Comparison of ENCODE assay signal across 8 cellular contexts in genomic region chr1:145926706-145927072, GRCh38. TPM values are rescaled to one million over a fixed set of nuclear protein-coding genes. Genes with fewer than 3 reads are reported as not detected.
A peak's percentile ranks its signal among the peaks of the same experiment; 100 is the strongest.
DNase-seq lines count a peak whose midpoint lies in the region; ATAC-seq, FAIRE-seq and TF ChIP-seq lines count a peak whose summit lies in the region.

No MANE protein-coding gene starts in this region.

- H3K36me3 ChIP-seq in DOHH2 (ENCODE audit: control insufficient read depth, low read length) (peaks cover 38% of the 10 kb centered on the region), HepG2 (replicated peaks in 1 of 2; ENCODE audit: control insufficient read depth in 1 of 2, insufficient read depth in 2 of 2, low read length in 2 of 2) (no peaks in the 10 kb centered on the region; a peak in 4 of 5 replicates)

- POLR2A ChIA-PET in HepG2 (lab: Yijun Ruan, JAX) = interaction anchor here (0.9 to 5.6 kb wide), 19 partner anchors 8 to 124 kb away, joined by 3 to 84 read pairs (median 10); partner anchors contain the start of genes ANKRD34A, LIX1L, NUDT17 and PEX11B

- no peaks in the 10 kb centered on the region for H3K9me3 ChIP-seq in DOHH2 (ENCODE audit: control insufficient read depth, insufficient read depth, low read length)
- H3K9me3 ChIP-seq in HepG2 (ENCODE audit: low read length) = no peaks in the 10 kb centered on the region

- H3K4me2 ChIP-seq in DOHH2 (ENCODE audit: low read length) = peak overlapping the region; percentile 83
- peak overlapping the region; percentile 82 for H3K4me2 ChIP-seq in HepG2 (ENCODE audit: low read depth, low read length)

- peaks cover 17% of the 10 kb centered on the region for H3K4me1 ChIP-seq in DOHH2 (ENCODE audit: control insufficient read depth, low read length)
- H3K4me1 ChIP-seq in HepG2 (ENCODE audit: insufficient read depth, low read length) = peaks cover 17% of the 10 kb centered on the region

- CTCF ChIA-PET in HepG2 (lab: Yijun Ruan, JAX; ENCODE audit: low intra/inter-chr PET ratio, low total read pairs) = interaction anchor here (1.6 kb wide), 1 partner anchor 35 kb away, joined by 9 read pairs; no protein-coding TSS in a partner anchor

- H3K4me3 ChIP-seq in DOHH2 (ENCODE audit: low read length) = peak overlapping the region; percentile 87
- H3K4me3 ChIP-seq in HepG2 (replicated peaks in 1 of 3; ENCODE audit: insufficient read depth in 1 of 3, low read depth in 2 of 3, low read length in 3 of 3) = peak overlapping the region; percentile 77 to 95 (median 83)

- H3K9me2 ChIP-seq in DOHH2 (replicated peaks; ENCODE audit: control insufficient read depth, low read length) = no peaks in the 10 kb centered on the region

- ATAC-seq in HG03565 (IDR thresholded peaks at IDR 0.05; ENCODE audit: unreplicated experiment) = peak; percentile 1
- ATAC-seq in HepG2 = peak; percentile 14; the same call in 2 of the 3 replicates

- TF ChIP-seq POLR2A in HepG2 (IDR thresholded peaks at IDR 0.05; ENCODE audit: insufficient read depth in 1 of 2, low read depth in 2 of 2, low read length in 2 of 2) = no peak

- peak; percentile 27 for DNase-seq in activated T-helper 9 cell treated with anti-CD3 and anti-CD28 coated beads, Interleukin-2, amount 50 U/mL, for 16 hours (ENCODE audit: low read depth)
- no peak for DNase-seq in HepG2 (ENCODE audit: low spot score)
- DNase-seq in stimulated activated naive CD4-positive, alpha-beta T cell treated with Interleukin-2 at 50 U/mL for 16 hours (lab: John Stamatoyannopoulos, UW) = peak; percentile 56
- DNase-seq in cerebellar cortex (ENCODE audit: low spot score) = no peak
- DNase-seq in hippocampal formation (lab: John Stamatoyannopoulos, UW) = no peak
- DNase-seq in NCI-H1694 (lab: John Stamatoyannopoulos, UW) = no peak

- TF ChIP-seq EP300 in HepG2 (IDR thresholded peaks at IDR 0.05; ENCODE audit: low read depth in 2 of 2, low read length in 2 of 2) = no peak
- TF ChIP-seq EP300 in HepG2 (CRISPR knock-in tag; IDR thresholded peaks at IDR 0.05; ENCODE audit: borderline replicate concordance) = no peak

- peak overlapping the region; percentile 86 for H3K27ac ChIP-seq in DOHH2 (ENCODE audit: low read depth, low read length)
- peak overlapping the region; percentile 88 for H3K27ac ChIP-seq in HepG2 (ENCODE audit: extremely low read length, insufficient read depth, low read length)

- no peak for TF ChIP-seq CTCF in DOHH2 (IDR thresholded peaks at IDR 0.05; ENCODE audit: low read depth, low read length, poor library complexity, severe bottlenecking)
- no peak for TF ChIP-seq CTCF in HepG2 (CRISPR knock-in tag; IDR thresholded peaks at IDR 0.05)

- BruUV-seq in HepG2 (replicated peaks; lab: Mats Ljungman, UMichigan) = no TSS peak

- H4K20me1 ChIP-seq in DOHH2 (ENCODE audit: control insufficient read depth, insufficient read depth, low read depth, low read length) (peaks cover 8% of the 10 kb centered on the region; the same call in 1 of the 2 replicates), HepG2 (ENCODE audit: insufficient read depth, low read length) (no peaks in the 10 kb centered on the region)

- H3K27me3 ChIP-seq in DOHH2 (ENCODE audit: control insufficient read depth, low read length) (no peaks in the 10 kb centered on the region), HepG2 (ENCODE audit: control insufficient read depth in 1 of 2, insufficient read depth in 2 of 2, low read length in 2 of 2) (no peaks in the 10 kb centered on the region; a peak in 1 of 5 replicates)

- H3F3A ChIP-seq in DOHH2 (ENCODE audit: control insufficient read depth, insufficient read depth) = peaks cover 41% of the 10 kb centered on the region

- H3K79me2 ChIP-seq in DOHH2 (ENCODE audit: control insufficient read depth, low read length) = peaks cover 29% of the 10 kb centered on the region
- peaks cover 15% of the 10 kb centered on the region for H3K79me2 ChIP-seq in HepG2 (ENCODE audit: insufficient read depth, low read length)

- no peak overlapping the region for H2AFZ ChIP-seq in HepG2 (ENCODE audit: low read length)

- no peak for TF ChIP-seq RAD21 in HepG2 (CRISPR knock-in tag; IDR thresholded peaks at IDR 0.05)

- no peak for FAIRE-seq in HepG2 (lab: Jason Lieb, UNC)

- peak overlapping the region; percentile 96 for H3K9ac ChIP-seq in HepG2 (ENCODE audit: insufficient read depth, low read depth, low read length)

- in situ Hi-C loops in HepG2 (cut with HindIII; ENCODE audit: extremely low pct_ligation_motif_present, low pct_unique_long_range_greater_than_20kb) = loop anchor here (5.0 kb wide), 2 partner anchors 36 to 39 kb away; partner anchors contain the start of genes ANKRD34A, ANKRD35 and POLR3GL

- intact Hi-C loops in HepG2 (cut with micrococcal nuclease; ENCODE audit: unreplicated experiment) = loop anchor here (2.0 to 5.0 kb wide), 2 partner anchors 34 to 38 kb away; partner anchors contain the start of genes ANKRD34A and POLR3GL

- 16% methylated on average over 18 of the region's 18 CpGs for WGBS in HepG2 (ENCODE audit: low lambda C conversion rate)

RNA-seq across cellular contexts. Expression of gene RBM8A, which starts 0.6 kb away (rescaled TPM):
- 162 and 224 TPM in 2 replicates for total RNA-seq in HepG2 (2016; rRNA removed; fragmentation: Illumina TruSeq; extraction: Trizol)
- total RNA-seq in HepG2 (2016; cell fraction: cytosol; rRNA removed; fragmentation: Illumina TruSeq; extraction: Trizol; ENCODE audit: low read depth) = 15.8 and 21.1 TPM in 2 replicates
- 164 and 238 TPM in 2 replicates for total RNA-seq in HepG2 (2016; cell fraction: insoluble cytoplasmic fraction; rRNA removed; fragmentation: Illumina TruSeq; extraction: Trizol)
- 32.6 and 36.1 TPM in 2 replicates for total RNA-seq in HepG2 (2016; cell fraction: membrane; rRNA removed; fragmentation: Illumina TruSeq; extraction: Trizol)
- 58.0 and 59.0 TPM in 2 replicates for total RNA-seq in HepG2 (2016; cell fraction: nucleus; rRNA removed; fragmentation: Illumina TruSeq; extraction: Trizol)
- 75.2 and 106 TPM in 2 replicates for polyA plus RNA-seq in HepG2 (2011; rRNA removed)
- polyA plus RNA-seq in HepG2 (2011; cell fraction: cytosol; rRNA removed) = 81.5 and 102 TPM in 2 replicates
- 25.3 and 38.5 TPM in 2 replicates for polyA plus RNA-seq in HepG2 (2011; cell fraction: nucleus; rRNA removed)
- polyA plus RNA-seq in HepG2 (2012) = 87.0 and 96.0 TPM in 2 replicates
- 14.2 and 15.2 TPM in 2 replicates for polyA plus RNA-seq in HepG2 (2016; cell fraction: cytosol; fragmentation: Illumina TruSeq; extraction: Trizol; ENCODE audit: low read depth)
- 218 and 247 TPM in 2 replicates for polyA plus RNA-seq in HepG2 (2016; cell fraction: insoluble cytoplasmic fraction; fragmentation: Illumina TruSeq; extraction: Trizol; ENCODE audit: low read depth)
- 28.1 and 28.8 TPM in 2 replicates for polyA plus RNA-seq in HepG2 (2016; cell fraction: membrane; fragmentation: Illumina TruSeq; extraction: Trizol; ENCODE audit: low read depth)
- polyA plus RNA-seq in HepG2 (2016; cell fraction: nucleus; fragmentation: Illumina TruSeq; extraction: Trizol; ENCODE audit: insufficient read depth, low read depth) = 89.2 and 112 TPM in 2 replicates
- polyA minus RNA-seq in HepG2 (2011; rRNA and poly(A)+ RNA removed; ENCODE audit: low replicate concordance) = 14.9 and 35.6 TPM in 2 replicates
- 26.3 and 33.8 TPM in 2 replicates for polyA minus RNA-seq in HepG2 (2011; cell fraction: cytosol; rRNA and poly(A)+ RNA removed)
- polyA minus RNA-seq in HepG2 (2011; cell fraction: nucleus; rRNA and poly(A)+ RNA removed) = 20.2 and 28.7 TPM in 2 replicates

RNA-seq across cellular contexts. Expression of gene PEX11B, which starts 8.2 kb away (rescaled TPM):
- 21.6 and 26.2 TPM in 2 replicates for total RNA-seq in HepG2 (2016; rRNA removed; fragmentation: Illumina TruSeq; extraction: Trizol)
- total RNA-seq in HepG2 (2016; cell fraction: cytosol; rRNA removed; fragmentation: Illumina TruSeq; extraction: Trizol; ENCODE audit: low read depth) = 6.1 and 8.7 TPM in 2 replicates
- 21.5 and 30.1 TPM in 2 replicates for total RNA-seq in HepG2 (2016; cell fraction: insoluble cytoplasmic fraction; rRNA removed; fragmentation: Illumina TruSeq; extraction: Trizol)
- total RNA-seq in HepG2 (2016; cell fraction: membrane; rRNA removed; fragmentation: Illumina TruSeq; extraction: Trizol) = 12.7 and 13.4 TPM in 2 replicates
- total RNA-seq in HepG2 (2016; cell fraction: nucleus; rRNA removed; fragmentation: Illumina TruSeq; extraction: Trizol) = 9.3 and 11.7 TPM in 2 replicates
- polyA plus RNA-seq in HepG2 (2011; rRNA removed) = 38.8 and 48.4 TPM in 2 replicates
- 24.9 and 30.2 TPM in 2 replicates for polyA plus RNA-seq in HepG2 (2011; cell fraction: cytosol; rRNA removed)
- polyA plus RNA-seq in HepG2 (2011; cell fraction: nucleus; rRNA removed) = 11.0 and 14.0 TPM in 2 replicates
- 14.3 and 21.4 TPM in 2 replicates for polyA plus RNA-seq in HepG2 (2012)
- 4.2 and 4.4 TPM in 2 replicates for polyA plus RNA-seq in HepG2 (2016; cell fraction: cytosol; fragmentation: Illumina TruSeq; extraction: Trizol; ENCODE audit: low read depth)
- polyA plus RNA-seq in HepG2 (2016; cell fraction: insoluble cytoplasmic fraction; fragmentation: Illumina TruSeq; extraction: Trizol; ENCODE audit: low read depth) = 34.6 and 35.2 TPM in 2 replicates
- 8.1 and 9.5 TPM in 2 replicates for polyA plus RNA-seq in HepG2 (2016; cell fraction: membrane; fragmentation: Illumina TruSeq; extraction: Trizol; ENCODE audit: low read depth)
- polyA plus RNA-seq in HepG2 (2016; cell fraction: nucleus; fragmentation: Illumina TruSeq; extraction: Trizol; ENCODE audit: insufficient read depth, low read depth) = 17.7 and 21.1 TPM in 2 replicates
- 29.8 and 36.3 TPM in 2 replicates for polyA minus RNA-seq in HepG2 (2011; rRNA and poly(A)+ RNA removed; ENCODE audit: low replicate concordance)
- 9.1 and 13.4 TPM in 2 replicates for polyA minus RNA-seq in HepG2 (2011; cell fraction: cytosol; rRNA and poly(A)+ RNA removed)
- 6.4 and 7.0 TPM in 2 replicates for polyA minus RNA-seq in HepG2 (2011; cell fraction: nucleus; rRNA and poly(A)+ RNA removed)

RNA-seq across cellular contexts. Expression of gene ITGA10, which starts 16.8 kb away (rescaled TPM):
- 0.53 and 0.89 TPM in 2 replicates for total RNA-seq in HepG2 (2016; rRNA removed; fragmentation: Illumina TruSeq; extraction: Trizol)
- total RNA-seq in HepG2 (2016; cell fraction: cytosol; rRNA removed; fragmentation: Illumina TruSeq; extraction: Trizol; ENCODE audit: low read depth) = 0.09 and 0.20 TPM in 2 replicates
- 0.54 and 0.95 TPM in 2 replicates for total RNA-seq in HepG2 (2016; cell fraction: insoluble cytoplasmic fraction; rRNA removed; fragmentation: Illumina TruSeq; extraction: Trizol)
- total RNA-seq in HepG2 (2016; cell fraction: membrane; rRNA removed; fragmentation: Illumina TruSeq; extraction: Trizol) = 0.31 and 0.46 TPM in 2 replicates
- total RNA-seq in HepG2 (2016; cell fraction: nucleus; rRNA removed; fragmentation: Illumina TruSeq; extraction: Trizol) = 1.3 and 1.4 TPM in 2 replicates
- 1.6 and 1.8 TPM in 2 replicates for polyA plus RNA-seq in HepG2 (2011; rRNA removed)
- polyA plus RNA-seq in HepG2 (2011; cell fraction: cytosol; rRNA removed) = 0.79 and 0.83 TPM in 2 replicates
- polyA plus RNA-seq in HepG2 (2011; cell fraction: nucleus; rRNA removed) = 5.0 and 7.8 TPM in 2 replicates
- 0.55 and 0.64 TPM in 2 replicates for polyA plus RNA-seq in HepG2 (2012)
- polyA plus RNA-seq in HepG2 (2016; cell fraction: cytosol; fragmentation: Illumina TruSeq; extraction: Trizol; ENCODE audit: low read depth) = 0.08 and 0.12 TPM in 2 replicates
- 0.30 and 0.47 TPM in 2 replicates for polyA plus RNA-seq in HepG2 (2016; cell fraction: insoluble cytoplasmic fraction; fragmentation: Illumina TruSeq; extraction: Trizol; ENCODE audit: low read depth)
- 0.21 and 0.23 TPM in 2 replicates for polyA plus RNA-seq in HepG2 (2016; cell fraction: membrane; fragmentation: Illumina TruSeq; extraction: Trizol; ENCODE audit: low read depth)
- 3.6 and 4.6 TPM in 2 replicates for polyA plus RNA-seq in HepG2 (2016; cell fraction: nucleus; fragmentation: Illumina TruSeq; extraction: Trizol; ENCODE audit: insufficient read depth, low read depth)
- 0.35 and 1.5 TPM in 2 replicates for polyA minus RNA-seq in HepG2 (2011; rRNA and poly(A)+ RNA removed; ENCODE audit: low replicate concordance)
- 0.69 and 0.70 TPM in 2 replicates for polyA minus RNA-seq in HepG2 (2011; cell fraction: cytosol; rRNA and poly(A)+ RNA removed)
- 1.8 and 2.6 TPM in 2 replicates for polyA minus RNA-seq in HepG2 (2011; cell fraction: nucleus; rRNA and poly(A)+ RNA removed)

RNA-seq across cellular contexts. Expression of gene LIX1L, which starts 31.1 kb away (rescaled TPM):
- 8.1 and 10.9 TPM in 2 replicates for total RNA-seq in HepG2 (2016; rRNA removed; fragmentation: Illumina TruSeq; extraction: Trizol)
- 1.6 TPM in 2 replicates for total RNA-seq in HepG2 (2016; cell fraction: cytosol; rRNA removed; fragmentation: Illumina TruSeq; extraction: Trizol; ENCODE audit: low read depth)
- total RNA-seq in HepG2 (2016; cell fraction: insoluble cytoplasmic fraction; rRNA removed; fragmentation: Illumina TruSeq; extraction: Trizol) = 8.3 and 9.6 TPM in 2 replicates
- total RNA-seq in HepG2 (2016; cell fraction: membrane; rRNA removed; fragmentation: Illumina TruSeq; extraction: Trizol) = 6.8 and 7.1 TPM in 2 replicates
- total RNA-seq in HepG2 (2016; cell fraction: nucleus; rRNA removed; fragmentation: Illumina TruSeq; extraction: Trizol) = 5.0 and 5.9 TPM in 2 replicates
- polyA plus RNA-seq in HepG2 (2011; rRNA removed) = 19.4 and 24.9 TPM in 2 replicates
- 19.3 and 22.0 TPM in 2 replicates for polyA plus RNA-seq in HepG2 (2011; cell fraction: cytosol; rRNA removed)
- polyA plus RNA-seq in HepG2 (2011; cell fraction: nucleus; rRNA removed) = 5.2 and 7.4 TPM in 2 replicates
- 4.8 and 5.8 TPM in 2 replicates for polyA plus RNA-seq in HepG2 (2012)
- polyA plus RNA-seq in HepG2 (2016; cell fraction: cytosol; fragmentation: Illumina TruSeq; extraction: Trizol; ENCODE audit: low read depth) = 1.3 and 1.7 TPM in 2 replicates
- 12.8 and 15.5 TPM in 2 replicates for polyA plus RNA-seq in HepG2 (2016; cell fraction: insoluble cytoplasmic fraction; fragmentation: Illumina TruSeq; extraction: Trizol; ENCODE audit: low read depth)
- 5.7 and 5.8 TPM in 2 replicates for polyA plus RNA-seq in HepG2 (2016; cell fraction: membrane; fragmentation: Illumina TruSeq; extraction: Trizol; ENCODE audit: low read depth)
- polyA plus RNA-seq in HepG2 (2016; cell fraction: nucleus; fragmentation: Illumina TruSeq; extraction: Trizol; ENCODE audit: insufficient read depth, low read depth) = 9.8 and 10.9 TPM in 2 replicates
- 15.4 and 31.6 TPM in 2 replicates for polyA minus RNA-seq in HepG2 (2011; rRNA and poly(A)+ RNA removed; ENCODE audit: low replicate concordance)
- 12.6 and 13.9 TPM in 2 replicates for polyA minus RNA-seq in HepG2 (2011; cell fraction: cytosol; rRNA and poly(A)+ RNA removed)
- 5.9 and 7.2 TPM in 2 replicates for polyA minus RNA-seq in HepG2 (2011; cell fraction: nucleus; rRNA and poly(A)+ RNA removed)

RNA-seq across cellular contexts. Expression of gene ANKRD34A, which starts 37.7 kb away (rescaled TPM):
- total RNA-seq in HepG2 (2016; rRNA removed; fragmentation: Illumina TruSeq; extraction: Trizol) = 0.07 and 0.14 TPM in 2 replicates
- not detected in 2 replicates for total RNA-seq in HepG2 (2016; cell fraction: cytosol; rRNA removed; fragmentation: Illumina TruSeq; extraction: Trizol; ENCODE audit: low read depth)
- total RNA-seq in HepG2 (2016; cell fraction: insoluble cytoplasmic fraction; rRNA removed; fragmentation: Illumina TruSeq; extraction: Trizol) = 0.04 TPM in 1 of 2 replicates, not detected in the other
- total RNA-seq in HepG2 (2016; cell fraction: membrane; rRNA removed; fragmentation: Illumina TruSeq; extraction: Trizol) = 0.03 and 0.07 TPM in 2 replicates
- 0.13 and 0.19 TPM in 2 replicates for total RNA-seq in HepG2 (2016; cell fraction: nucleus; rRNA removed; fragmentation: Illumina TruSeq; extraction: Trizol)
- polyA plus RNA-seq in HepG2 (2011; rRNA removed) = 0.05 and 0.07 TPM in 2 replicates
- polyA plus RNA-seq in HepG2 (2011; cell fraction: cytosol; rRNA removed) = 0.04 and 0.05 TPM in 2 replicates
- polyA plus RNA-seq in HepG2 (2011; cell fraction: nucleus; rRNA removed) = 0.47 and 0.53 TPM in 2 replicates
- 0.11 and 0.19 TPM in 2 replicates for polyA plus RNA-seq in HepG2 (2012)
- not detected in 2 replicates for polyA plus RNA-seq in HepG2 (2016; cell fraction: cytosol; fragmentation: Illumina TruSeq; extraction: Trizol; ENCODE audit: low read depth)
- 0.08 TPM in 1 of 2 replicates, not detected in the other for polyA plus RNA-seq in HepG2 (2016; cell fraction: insoluble cytoplasmic fraction; fragmentation: Illumina TruSeq; extraction: Trizol; ENCODE audit: low read depth)
- 0.05 TPM in 1 of 2 replicates, not detected in the other for polyA plus RNA-seq in HepG2 (2016; cell fraction: membrane; fragmentation: Illumina TruSeq; extraction: Trizol; ENCODE audit: low read depth)
- 0.12 and 0.16 TPM in 2 replicates for polyA plus RNA-seq in HepG2 (2016; cell fraction: nucleus; fragmentation: Illumina TruSeq; extraction: Trizol; ENCODE audit: insufficient read depth, low read depth)
- polyA minus RNA-seq in HepG2 (2011; rRNA and poly(A)+ RNA removed; ENCODE audit: low replicate concordance) = 0.08 and 1.4 TPM in 2 replicates
- polyA minus RNA-seq in HepG2 (2011; cell fraction: cytosol; rRNA and poly(A)+ RNA removed) = not detected in 2 replicates
- 0.25 and 0.39 TPM in 2 replicates for polyA minus RNA-seq in HepG2 (2011; cell fraction: nucleus; rRNA and poly(A)+ RNA removed)

Comparison
In these comparisons a context has a peak if more than half of its experiments do, and no peak if none do; other contexts are left out.
1. DNase-seq: peak in activated T-helper 9 cell treated with anti-CD3 and anti-CD28 coated beads, Interleukin-2, amount 50 U/mL, for 16 hours (single experiment) and stimulated activated naive CD4-positive, alpha-beta T cell treated with Interleukin-2 at 50 U/mL for 16 hours (single experiment); none in HepG2 (single experiment), cerebellar cortex (single experiment), hippocampal formation (0 of 2) and NCI-H1694 (single experiment).